In genomic region chr21:33685613-33686197, GRCh38 we compare ENCODE assay signal across 13 cellular contexts. TPM values are rescaled to one million over a fixed set of nuclear protein-coding genes. Genes with fewer than 3 reads are reported as not detected.
DNase-seq lines count a peak whose midpoint lies in the region; ATAC-seq and TF ChIP-seq lines count a peak whose summit lies in the region.
"Had no signal": no experiment of that assay in that cellular context is flagged by ENCODE, and none has a peak within 500 bp of the region (broad histone marks: within the 10 kb centered on the region; RNA-seq: fewer than 3 reads in every experiment).

No MANE protein-coding gene starts in this region.

- no peaks in the 10 kb centered on the region for H3K9me3 Mint-ChIP-seq in activated T-helper 2 cell treated with anti-CD3 and anti-CD28 coated beads, Interferon-gamma antibody, Interleukin-2, Interleukin-4, amounts not matched to agents 10 μg/mL and 5 μg/mL and 100 μg/mL, durations not matched to agents 14 hours and 24 hours and 36 hours
- H3K9me3 Mint-ChIP-seq: activated naive CD8-positive, alpha-beta T cell treated with anti-CD3 and anti-CD28 coated beads, Interleukin-2, amount 50 U/mL, for 24 hours had no signal

- H4K20me1 ChIP-seq in fibroblast of lung (ENCODE audit: control insufficient read depth, extremely low read depth, insufficient read depth, low read length), result no peaks in the 10 kb centered on the region
- no peaks in the 10 kb centered on the region for H4K20me1 ChIP-seq in neural cell (ENCODE audit: insufficient read depth)

- H3K4me1 Mint-ChIP-seq in activated T-helper 2 cell treated with anti-CD3 and anti-CD28 coated beads, Interferon-gamma antibody, Interleukin-2, Interleukin-4, amounts not matched to agents 10 μg/mL and 5 μg/mL and 100 μg/mL, durations not matched to agents 14 hours and 24 hours and 36 hours (ENCODE audit: low read depth), result no peaks in the 10 kb centered on the region
- H3K4me1 Mint-ChIP-seq: activated naive CD8-positive, alpha-beta T cell treated with anti-CD3 and anti-CD28 coated beads, Interleukin-2, amount 50 U/mL, for 24 hours had no signal

- H3F3A ChIP-seq in neural cell (ENCODE audit: insufficient read depth, low read length, poor library complexity, severe bottlenecking), result no peaks in the 10 kb centered on the region

- H3K27me3 ChIP-seq in NT2/D1 (ENCODE audit: insufficient read depth, insufficient read length), result no peaks in the 10 kb centered on the region
- no peaks in the 10 kb centered on the region for H3K27me3 ChIP-seq in fibroblast of lung (ENCODE audit: control insufficient read depth, insufficient read depth, low read length)
- H3K27me3 ChIP-seq in neural cell (ENCODE audit: insufficient read depth, low read depth, low read length), result no peaks in the 10 kb centered on the region

- H3K27ac ChIP-seq in fibroblast of lung (ENCODE audit: insufficient read depth, low read length) (no peak overlapping the region), neural cell (ENCODE audit: low read length) (peak overlapping the region; percentile 44)
- H3K27ac ChIP-seq: WERI-Rb-1 had no signal

- intact Hi-C loops in activated T-helper 2 cell treated with anti-CD3 and anti-CD28 coated beads, Interferon-gamma antibody, Interleukin-2, Interleukin-4, amounts not matched to agents 10 μg/mL and 5 μg/mL and 100 μg/mL, durations not matched to agents 14 hours and 24 hours and 36 hours (cut with micrococcal nuclease), result no loop called here

- H2AFZ ChIP-seq in fibroblast of lung (ENCODE audit: low read length), result no peak overlapping the region
- no peak overlapping the region for H2AFZ ChIP-seq in neural cell (ENCODE audit: low read depth, low read length)

- H3K9me3 ChIP-seq in NT2/D1 (ENCODE audit: insufficient read depth, low read length), result no peaks in the 10 kb centered on the region
- no peaks in the 10 kb centered on the region for H3K9me3 ChIP-seq in fibroblast of lung (ENCODE audit: control insufficient read depth, insufficient read depth, low read depth, low read length)
- no peaks in the 10 kb centered on the region for H3K9me3 ChIP-seq in neural cell (ENCODE audit: low read length)

- H3K9ac ChIP-seq in NT2/D1 (ENCODE audit: insufficient read length, low read depth) (peak overlapping the region; percentile 28), fibroblast of lung (ENCODE audit: insufficient read depth, low read length) (no peak overlapping the region), neural cell (ENCODE audit: low read length) (no peak overlapping the region)

- DNase-seq in EH (ENCODE audit: low read depth), result peak; percentile 89
- peak; percentile 40 for DNase-seq in NT2/D1 (ENCODE audit: low read depth, low spot score)
- DNase-seq in fibroblast of lung (ENCODE audit: low read depth in 2 of 2), result peak; percentile 46 to 88
- no peak for DNase-seq in GM20000 (ENCODE audit: low spot score)
- no peak for DNase-seq in medulla oblongata (ENCODE audit: extremely low spot score)
- no peak for DNase-seq in activated T-helper 2 cell treated with anti-CD3 and anti-CD28 coated beads, Interferon-gamma antibody, Interleukin-2, Interleukin-4, amounts not matched to agents 10 μg/mL and 5 μg/mL and 100 μg/mL, durations not matched to agents 14 hours and 24 hours and 36 hours (ENCODE audit: low spot score)
- DNase-seq: activated naive CD8-positive, alpha-beta T cell treated with anti-CD3 and anti-CD28 coated beads, Interleukin-2, amount 50 U/mL, for 24 hours; islet precursor cell; NCI-H345; stimulated activated CD4-positive, alpha-beta T cell treated with anti-CD3 and anti-CD28 coated beads, Interleukin-2, amount 100 ng/mL, for 24 hours; WERI-Rb-1 had no signal

- no peak for TF ChIP-seq EP300 in neural cell (conservative IDR thresholded peaks at IDR 0.05; ENCODE audit: poor library complexity, severe bottlenecking)

- no peaks in the 10 kb centered on the region for H3K36me3 Mint-ChIP-seq in activated T-helper 2 cell treated with anti-CD3 and anti-CD28 coated beads, Interferon-gamma antibody, Interleukin-2, Interleukin-4, amounts not matched to agents 10 μg/mL and 5 μg/mL and 100 μg/mL, durations not matched to agents 14 hours and 24 hours and 36 hours (ENCODE audit: low read depth)

- H3K36me3 ChIP-seq in NT2/D1 (ENCODE audit: insufficient read depth, insufficient read length, low read length) (no peaks in the 10 kb centered on the region), fibroblast of lung (ENCODE audit: control insufficient read depth, insufficient read depth, low read length) (no peaks in the 10 kb centered on the region), neural cell (ENCODE audit: insufficient read depth, low read length) (no peaks in the 10 kb centered on the region)
- H3K36me3 ChIP-seq: WERI-Rb-1 had no signal

- H3K27me3 Mint-ChIP-seq in activated T-helper 2 cell treated with anti-CD3 and anti-CD28 coated beads, Interferon-gamma antibody, Interleukin-2, Interleukin-4, amounts not matched to agents 10 μg/mL and 5 μg/mL and 100 μg/mL, durations not matched to agents 14 hours and 24 hours and 36 hours (ENCODE audit: low read depth), result peaks cover 9% of the 10 kb centered on the region

- H3K4me3 Mint-ChIP-seq in activated T-helper 2 cell treated with anti-CD3 and anti-CD28 coated beads, Interferon-gamma antibody, Interleukin-2, Interleukin-4, amounts not matched to agents 10 μg/mL and 5 μg/mL and 100 μg/mL, durations not matched to agents 14 hours and 24 hours and 36 hours (ENCODE audit: low read depth), result no peak overlapping the region
- H3K4me3 Mint-ChIP-seq: activated naive CD8-positive, alpha-beta T cell treated with anti-CD3 and anti-CD28 coated beads, Interleukin-2, amount 50 U/mL, for 24 hours had no signal

- H3K27ac Mint-ChIP-seq in activated T-helper 2 cell treated with anti-CD3 and anti-CD28 coated beads, Interferon-gamma antibody, Interleukin-2, Interleukin-4, amounts not matched to agents 10 μg/mL and 5 μg/mL and 100 μg/mL, durations not matched to agents 14 hours and 24 hours and 36 hours, result no peak overlapping the region
- H3K27ac Mint-ChIP-seq: activated naive CD8-positive, alpha-beta T cell treated with anti-CD3 and anti-CD28 coated beads, Interleukin-2, amount 50 U/mL, for 24 hours had no signal

- TF ChIP-seq CTCF in fibroblast of lung (conservative IDR thresholded peaks at IDR 0.05 in 1 of 2, IDR thresholded peaks at IDR 0.05 in 1 of 2; ENCODE audit: low read depth in 1 of 2, low read length in 2 of 2) (no peak), neural cell (IDR thresholded peaks at IDR 0.05; ENCODE audit: poor library complexity, severe bottlenecking) (no peak), GM20000 (IDR thresholded peaks at IDR 0.05; ENCODE audit: extremely low read depth, missing control alignments) (no peak)

- H3K4me3 ChIP-seq in NT2/D1 (ENCODE audit: insufficient read length, low read depth), result no peak overlapping the region
- H3K4me3 ChIP-seq in fibroblast of lung (replicated peaks in 1 of 4; ENCODE audit: control extremely low read depth in 1 of 4, insufficient read depth in 1 of 4, low read depth in 3 of 4, low read length in 4 of 4), result no peak overlapping the region
- peak overlapping the region; percentile 35 for H3K4me3 ChIP-seq in neural cell (ENCODE audit: low read length)

- peaks cover 11% of the 10 kb centered on the region for H3K4me1 ChIP-seq in NT2/D1 (ENCODE audit: insufficient read depth, insufficient read length)
- H3K4me1 ChIP-seq in fibroblast of lung (ENCODE audit: control insufficient read depth, extremely low read depth, insufficient read depth, low read length), result peaks cover 20% of the 10 kb centered on the region

- no peak for TF ChIP-seq RAD21 in neural cell (conservative IDR thresholded peaks at IDR 0.05)

- no peak for ATAC-seq in GM19452 (IDR thresholded peaks at IDR 0.05; ENCODE audit: unreplicated experiment)
- ATAC-seq: activated naive CD8-positive, alpha-beta T cell treated with anti-CD3 and anti-CD28 coated beads, Interleukin-2, amount 50 U/mL, for 24 hours had no signal

- no peaks in the 10 kb centered on the region for H3K9me2 ChIP-seq in neural cell (ENCODE audit: insufficient read depth, low read length)

- H3K79me2 ChIP-seq in fibroblast of lung (ENCODE audit: control insufficient read depth, insufficient read depth, low read length), result peaks cover 38% of the 10 kb centered on the region
- peaks cover 52% of the 10 kb centered on the region for H3K79me2 ChIP-seq in neural cell (replicated peaks; ENCODE audit: insufficient read depth, low read length)

- H3K4me2 ChIP-seq in fibroblast of lung (ENCODE audit: extremely low read depth, insufficient read depth, low read length), result peak overlapping the region; percentile 46
- H3K4me2 ChIP-seq in neural cell (ENCODE audit: low read length), result no peak overlapping the region

TF ChIP-seq in neural cell, 6 proteins besides CTCF, POLR2A, EP300 and RAD21:
- no peak for TF ChIP-seq EZH2 (IDR thresholded peaks at IDR 0.05; ENCODE audit: borderline replicate concordance, insufficient read depth, low read length, poor library complexity, severe bottlenecking)
TF ChIP-seq in neural cell: peak in this region for 0.

RNA-seq across cellular contexts. Expression of gene ITSN1, which starts 43.4 kb away (rescaled TPM):
- 25.4 and 34.7 TPM in 2 replicates for total RNA-seq in fibroblast of lung
- polyA plus RNA-seq in fibroblast of lung (63.1 and 67.1 TPM in 2 replicates), neural cell (35.1 and 48.9 TPM in 2 replicates)
- 35.2 and 36.0 TPM in 2 replicates for polyA plus RNA-seq in fibroblast of lung (2012)
- polyA minus RNA-seq in fibroblast of lung (ENCODE audit: low replicate concordance) (54.9 and 84.5 TPM in 2 replicates), neural cell (88.1 and 101 TPM in 2 replicates)
- 5.9 and 7.9 TPM in 2 replicates for total RNA-seq in activated T-helper 2 cell treated with anti-CD3 and anti-CD28 coated beads, Interferon-gamma antibody, Interleukin-2, Interleukin-4, amounts not matched to agents 10 μg/mL and 5 μg/mL and 100 μg/mL, durations not matched to agents 14 hours and 24 hours and 36 hours

RNA-seq across cellular contexts. Expression of gene CRYZL1, which starts 44.2 kb away (rescaled TPM):
- total RNA-seq in fibroblast of lung, result 22.1 and 30.7 TPM in 2 replicates
- polyA plus RNA-seq in fibroblast of lung (58.8 and 72.6 TPM in 2 replicates), neural cell (40.5 and 54.3 TPM in 2 replicates)
- 31.0 and 32.5 TPM in 2 replicates for polyA plus RNA-seq in fibroblast of lung (2012)
- polyA minus RNA-seq in fibroblast of lung (ENCODE audit: low replicate concordance) (14.1 and 21.5 TPM in 2 replicates), neural cell (70.2 and 71.1 TPM in 2 replicates)
- 30.4 and 36.5 TPM in 2 replicates for total RNA-seq in activated T-helper 2 cell treated with anti-CD3 and anti-CD28 coated beads, Interferon-gamma antibody, Interleukin-2, Interleukin-4, amounts not matched to agents 10 μg/mL and 5 μg/mL and 100 μg/mL, durations not matched to agents 14 hours and 24 hours and 36 hours

Comparison
In these comparisons a context has a peak if more than half of its experiments do, and no peak if none do; other contexts are left out.
1. DNase-seq: peak in EH (single experiment), NT2/D1 (single experiment) and fibroblast of lung (2 of 2); none in GM20000 (single experiment), medulla oblongata (single experiment) and activated T-helper 2 cell treated with anti-CD3 and anti-CD28 coated beads, Interferon-gamma antibody, Interleukin-2, Interleukin-4, amounts not matched to agents 10 μg/mL and 5 μg/mL and 100 μg/mL, durations not matched to agents 14 hours and 24 hours and 36 hours (single experiment).